15 cellular contexts compared by ENCODE assay signal in the genomic region with DNA sequence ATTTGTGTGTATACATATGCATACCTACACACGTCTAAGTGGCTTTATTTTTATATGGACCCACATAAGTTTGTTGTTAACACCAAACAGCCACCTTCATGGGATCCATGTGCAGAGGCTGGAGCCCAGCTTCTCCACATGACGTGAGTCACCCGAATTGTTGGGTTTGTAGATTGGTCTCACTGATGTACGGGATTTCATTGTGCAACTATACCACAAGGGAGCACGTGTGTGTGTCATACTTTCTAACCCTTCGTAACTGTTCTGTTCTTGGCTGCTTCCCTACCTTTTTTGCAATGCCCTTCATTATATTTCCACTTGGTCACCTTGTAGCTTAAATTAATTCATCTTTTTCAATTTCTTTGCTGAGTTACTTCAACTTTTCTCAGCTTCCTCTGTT. TPM values are rescaled to one million over a fixed set of nuclear protein-coding genes. Genes with fewer than 3 reads are reported as not detected.
A peak's percentile ranks its signal among the peaks of the same experiment; 100 is the strongest.
DNase-seq lines count a peak whose midpoint lies in the region; ATAC-seq and TF ChIP-seq lines count a peak whose summit lies in the region.
"Had no signal": no experiment of that assay in that cellular context is flagged by ENCODE, and none has a peak within 500 bp of the region (broad histone marks: within the 10 kb centered on the region; RNA-seq: fewer than 3 reads in every experiment).

No MANE protein-coding gene starts in this region.

- peaks cover 62% of the 10 kb centered on the region for H3K36me3 Mint-ChIP-seq in MCF 10A (ENCODE audit: insufficient read depth, unreplicated experiment)

- DNase-seq in MCF 10A (ENCODE audit: unreplicated experiment), result peak; percentile 99
- no peak for DNase-seq in breast epithelium (ENCODE audit: low spot score in 2 of 2)
- peak; percentile 97 for DNase-seq in SIG-M5 treated with dmso at 0.1 percent for 504 hours (lab: John Stamatoyannopoulos, UW; ENCODE audit: unreplicated experiment)
- DNase-seq in fibroblast of villous mesenchyme (ENCODE audit: low read depth), result peak; percentile 92
- no peak for DNase-seq in stimulated activated naive CD8-positive, alpha-beta T cell treated with anti-CD3 and anti-CD28 coated beads, Interleukin-15, amount 100 ng/mL, for 72 hours
- DNase-seq in SJCRH30, result no peak
- DNase-seq: activated CD4-positive, alpha-beta T cell treated with anti-CD3 and anti-CD28 coated beads for 1 hour; CD4-positive, CD25-positive, alpha-beta regulatory T cell; NCI-H1417 treated with DMSO at 0.1 percent for 48 hours; stimulated activated CD4-positive, alpha-beta T cell treated with anti-CD3 and anti-CD28 coated beads, Interleukin-12 subunit alpha, Interleukin-12 subunit beta, amount 100 ng/mL, for 4 hours; stimulated activated naive CD4-positive, alpha-beta T cell had no signal

- POLR2A ChIA-PET in MCF 10A (lab: Yijun Ruan, JAX), result interaction anchor here (0.6 to 7.5 kb wide), 33 partner anchors 9 to 243 kb away, joined by 3 to 169 read pairs (median 5); a partner anchor contains a TSS

- H3K9me3 ChIP-seq in breast epithelium (no peaks in the 10 kb centered on the region), SJCRH30 (replicated peaks) (no peaks in the 10 kb centered on the region)
- H3K9me3 ChIP-seq: adrenal gland, esophagus muscularis mucosa had no signal

- no peak for TF ChIP-seq POLR2A in breast epithelium (IDR thresholded peaks at IDR 0.05)

- no peak for ATAC-seq in stimulated activated naive CD8-positive, alpha-beta T cell treated with anti-CD3 and anti-CD28 coated beads, Interleukin-15, amount 100 ng/mL, for 72 hours
- ATAC-seq in HG02884 (IDR thresholded peaks at IDR 0.05; ENCODE audit: unreplicated experiment), result no peak
- ATAC-seq in GM21529 (IDR thresholded peaks at IDR 0.05; ENCODE audit: unreplicated experiment), result no peak

- no TSS peak for BruUV-seq in MCF 10A (replicated peaks; lab: Mats Ljungman, UMichigan)

- no peak overlapping the region for H3K4me3 Mint-ChIP-seq in MCF 10A (ENCODE audit: unreplicated experiment)
- H3K4me3 Mint-ChIP-seq in stimulated activated naive CD8-positive, alpha-beta T cell treated with anti-CD3 and anti-CD28 coated beads, Interleukin-15, amount 100 ng/mL, for 72 hours, result no peak overlapping the region
- H3K4me3 Mint-ChIP-seq: CD4-positive, CD25-positive, alpha-beta regulatory T cell had no signal

- no peaks in the 10 kb centered on the region for H3K9me3 Mint-ChIP-seq in MCF 10A (ENCODE audit: unreplicated experiment)
- no peaks in the 10 kb centered on the region for H3K9me3 Mint-ChIP-seq in stimulated activated naive CD8-positive, alpha-beta T cell treated with anti-CD3 and anti-CD28 coated beads, Interleukin-15, amount 100 ng/mL, for 72 hours
- H3K9me3 Mint-ChIP-seq: CD4-positive, CD25-positive, alpha-beta regulatory T cell had no signal

- H3K27me3 Mint-ChIP-seq in MCF 10A (ENCODE audit: insufficient read depth, unreplicated experiment), result no peaks in the 10 kb centered on the region
- H3K27me3 Mint-ChIP-seq in stimulated activated naive CD8-positive, alpha-beta T cell treated with anti-CD3 and anti-CD28 coated beads, Interleukin-15, amount 100 ng/mL, for 72 hours, result no peaks in the 10 kb centered on the region
- H3K27me3 Mint-ChIP-seq: CD4-positive, CD25-positive, alpha-beta regulatory T cell had no signal

- no peaks in the 10 kb centered on the region for H3K27me3 ChIP-seq in breast epithelium
- no peaks in the 10 kb centered on the region for H3K27me3 ChIP-seq in SJCRH30
- H3K27me3 ChIP-seq: adrenal gland, esophagus muscularis mucosa had no signal

- no peak overlapping the region for H3K4me3 ChIP-seq in breast epithelium
- H3K4me3 ChIP-seq in fibroblast of villous mesenchyme (ENCODE audit: low read depth, low read length), result no peak overlapping the region
- no peak overlapping the region for H3K4me3 ChIP-seq in SJCRH30
- H3K4me3 ChIP-seq: adrenal gland, esophagus muscularis mucosa had no signal

- H3K36me3 ChIP-seq in breast epithelium (no peaks in the 10 kb centered on the region), SJCRH30 (peaks cover 10% of the 10 kb centered on the region; the same call in 1 of the 2 replicates)
- H3K36me3 ChIP-seq: adrenal gland had no signal

- H3K4me1 ChIP-seq in breast epithelium (no peaks in the 10 kb centered on the region), SJCRH30 (no peaks in the 10 kb centered on the region)

- peak overlapping the region; percentile 50 for H3K27ac Mint-ChIP-seq in MCF 10A (ENCODE audit: low read depth, unreplicated experiment)
- no peak overlapping the region for H3K27ac Mint-ChIP-seq in stimulated activated naive CD8-positive, alpha-beta T cell treated with anti-CD3 and anti-CD28 coated beads, Interleukin-15, amount 100 ng/mL, for 72 hours

- H3K27ac ChIP-seq in breast epithelium, result no peak overlapping the region
- H3K27ac ChIP-seq in SJCRH30, result no peak overlapping the region
- H3K27ac ChIP-seq: adrenal gland, esophagus muscularis mucosa had no signal

- CTCF ChIA-PET in MCF 10A (lab: Yijun Ruan, JAX), result interaction anchor here (0.6 to 3.1 kb wide), 20 partner anchors 10 to 552 kb away, joined by 3 to 27 read pairs (median 5); a partner anchor contains a TSS

- intact Hi-C loops in MCF 10A (cut with micrococcal nuclease), result loop anchor here (1.0 kb wide), 2 partner anchors 63 to 169 kb away; a partner anchor contains a TSS
- intact Hi-C loops in breast epithelium (cut with DNase I; ENCODE audit: low total_unique reads), result loop anchor here (10.0 kb wide), 1 partner anchor 236 kb away; no protein-coding TSS in a partner anchor

- H3K4me1 Mint-ChIP-seq in MCF 10A (ENCODE audit: insufficient read depth, unreplicated experiment), result peaks cover 17% of the 10 kb centered on the region
- peaks cover 6% of the 10 kb centered on the region for H3K4me1 Mint-ChIP-seq in stimulated activated naive CD8-positive, alpha-beta T cell treated with anti-CD3 and anti-CD28 coated beads, Interleukin-15, amount 100 ng/mL, for 72 hours

- TF ChIP-seq CTCF in MCF 10A (IDR thresholded peaks at IDR 0.05; ENCODE audit: unreplicated experiment) (no peak), breast epithelium (IDR thresholded peaks at IDR 0.05) (no peak), fibroblast of villous mesenchyme (IDR thresholded peaks at IDR 0.05; ENCODE audit: insufficient read depth, low read depth, low read length) (no peak)

RNA-seq across cellular contexts. Expression of a gene that starts 21.0 kb away (rescaled TPM):
- 30.4 and 36.9 TPM in 2 replicates for total RNA-seq in MCF 10A (2022)
- 10 to 100 TPM; 13.8 to 23.6 (median 15.2) TPM for total RNA-seq in breast epithelium
- 20.6 and 23.7 TPM in 2 replicates for total RNA-seq in fibroblast of villous mesenchyme
- total RNA-seq in SJCRH30 (2014; rRNA removed; shearing (Covaris generic)), result 21.5 and 22.5 TPM in 2 replicates

RNA-seq across cellular contexts. Expression of a gene that starts 21.5 kb away (rescaled TPM):
- total RNA-seq in MCF 10A (2022) (24.0 and 28.5 TPM in 2 replicates), breast epithelium (10 to 100 TPM; 13.1 to 17.7 (median 15.0) TPM), fibroblast of villous mesenchyme (13.9 and 21.2 TPM in 2 replicates)
- total RNA-seq in SJCRH30 (2014; rRNA removed; shearing (Covaris generic)), result 13.4 and 15.0 TPM in 2 replicates

Comparison
In these comparisons a context has a peak if more than half of its experiments do, and no peak if none do; other contexts are left out.
1. DNase-seq: peak in MCF 10A (single experiment), SIG-M5 treated with dmso at 0.1 percent for 504 hours (single experiment) and fibroblast of villous mesenchyme (single experiment); none in breast epithelium (0 of 2), stimulated activated naive CD8-positive, alpha-beta T cell treated with anti-CD3 and anti-CD28 coated beads, Interleukin-15, amount 100 ng/mL, for 72 hours (0 of 2) and SJCRH30 (0 of 2).